Comparison of ENCODE assay signal across 27 cellular contexts in the genomic region with DNA sequence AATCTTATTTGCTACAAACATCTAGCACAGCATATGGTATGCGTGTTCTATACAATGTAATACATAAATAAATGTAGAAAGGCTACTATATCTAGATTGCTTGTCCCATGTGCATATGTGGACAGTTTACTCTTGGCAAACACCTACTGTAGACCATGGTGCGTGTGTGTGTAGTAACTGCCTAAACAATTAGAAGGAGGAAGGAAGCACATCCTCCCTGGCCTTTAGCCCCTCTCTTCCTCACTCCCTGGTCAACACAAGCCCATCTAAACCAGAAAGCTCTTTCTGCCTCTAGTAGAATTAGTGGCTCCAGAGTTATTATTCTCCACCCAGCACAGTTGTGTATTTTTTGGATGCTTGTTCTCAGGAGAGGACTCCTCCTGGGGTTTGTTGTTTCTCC.
"Had no signal": no experiment of that assay in that cellular context is flagged by ENCODE, and none has a peak within 500 bp of the region (broad histone marks: within the 10 kb centered on the region; RNA-seq: fewer than 3 reads in every experiment).

No MANE protein-coding gene starts in this region.

- ATAC-seq: activated T-cell treated with anti-CD3 and anti-CD28 coated beads, Interleukin-2, amount 50 U/mL, for 72 hours; sciatic nerve; stimulated activated naive CD8-positive, alpha-beta T cell treated with anti-CD3 and anti-CD28 coated beads, Interleukin-15, Interleukin-2, amounts not matched to agents 100 U/mL and 50 U/mL, for 24 hours had no signal

- FAIRE-seq: urothelium cell line had no signal

- H3K79me2 ChIP-seq: hepatocyte had no signal

- H3K9me3 ChIP-seq: adrenal gland had no signal

- H3K36me3 ChIP-seq: adrenal gland, ascending aorta, cardiac muscle cell, esophagus squamous epithelium, thoracic aorta had no signal

- H2AFZ ChIP-seq: hepatocyte had no signal

- H3K4me3 ChIP-seq: adrenal gland, ascending aorta, cardiac muscle cell, esophagus squamous epithelium, hepatocyte, lung, SK-N-MC, skin epidermis, thoracic aorta had no signal

- H3K27ac ChIP-seq: ascending aorta, cardiac muscle cell, epithelial cell of prostate, hepatocyte, SK-N-MC, thoracic aorta had no signal

- H3K4me2 ChIP-seq: hepatocyte had no signal

- H3K4me1 ChIP-seq: adrenal gland, ascending aorta, esophagus squamous epithelium had no signal

- H3K27me3 ChIP-seq: adrenal gland, ascending aorta, cardiac muscle cell, esophagus squamous epithelium, hepatocyte had no signal

- DNase-seq: activated B cell treated with CpG ODN at 0.5 μM for 24 hours; activated naive CD4-positive, alpha-beta T cell treated with Interleukin-2 at 50 U/mL for 16 hours; activated naive CD8-positive, alpha-beta T cell treated with anti-CD3 and anti-CD28 coated beads for 36 hours; activated T-cell treated with anti-CD3 and anti-CD28 coated beads for 4 hours; activated T-cell treated with anti-CD3 and anti-CD28 coated beads, Interleukin-2, amount 50 U/mL, for 72 hours; cortex of kidney; endodermal cell; esophagus squamous epithelium; foreskin melanocyte; islet precursor cell; stimulated activated CD4-positive, alpha-beta T cell treated with anti-CD3 and anti-CD28 coated beads, Interleukin-12 subunit alpha, Interleukin-12 subunit beta, amount 100 ng/mL, for 4 hours; stimulated activated CD4-positive, alpha-beta T cell treated with anti-CD3 and anti-CD28 coated beads, Interleukin-4, amount 100 ng/mL, for 1 hour; stimulated activated naive CD8-positive, alpha-beta T cell treated with anti-CD3 and anti-CD28 coated beads, Interleukin-15, Interleukin-2, amounts not matched to agents 100 U/mL and 50 U/mL, for 24 hours; SW 1271; T-helper 9 cell; trophoblast cell had no signal
